Comparison of ENCODE assay signal across 2 cellular contexts in the genomic region with DNA sequence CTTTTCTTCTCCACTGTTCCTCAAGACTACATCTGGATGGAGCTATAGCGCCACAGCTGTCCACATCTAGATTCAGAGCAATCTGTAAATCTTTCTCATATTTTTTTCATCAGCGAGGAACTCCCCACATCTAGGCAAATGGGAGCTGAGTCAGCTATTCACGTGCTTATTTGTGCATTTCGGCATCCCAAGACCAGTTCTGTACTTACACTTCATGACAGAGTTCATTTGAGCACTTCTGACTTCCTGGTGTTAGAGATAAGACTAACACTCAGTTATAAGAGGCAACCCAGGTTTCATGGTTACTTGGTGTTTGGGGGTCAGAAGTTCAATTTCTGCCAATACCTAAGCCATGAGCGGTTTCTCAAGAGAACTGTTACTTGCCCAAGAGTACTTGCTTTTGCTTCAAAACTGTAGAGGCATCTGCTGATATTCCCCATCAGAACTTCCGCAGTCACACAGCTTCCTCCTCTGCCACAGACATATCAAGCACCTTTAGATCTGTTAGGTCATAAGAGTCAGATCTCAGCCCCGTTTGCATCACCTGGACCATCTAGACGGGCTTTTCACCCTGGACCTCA.
TF ChIP-seq lines count a peak whose summit lies in the region.

No MANE protein-coding gene starts in this region.

TF ChIP-seq in A549, 52 proteins besides CTCF, POLR2A, EP300 and RAD21 (continued from another document):
- TF ChIP-seq MAFK (IDR thresholded peaks at IDR 0.05; ENCODE audit: partially characterized antibody) (peak; percentile 67), TFCP2L1 (CRISPR knock-in tag; IDR thresholded peaks at IDR 0.05) (no peak)

TF ChIP-seq in K562, 482 proteins besides CTCF, POLR2A, EP300 and RAD21 (continued from another document and continues in another):
- TF ChIP-seq CCAR2 (IDR thresholded peaks at IDR 0.05; ENCODE audit: low read depth, low read length) (no peak), MAFG (tag; conservative IDR thresholded peaks at IDR 0.05) (peak; percentile 91), ZNF347 (CRISPR knock-in tag; IDR thresholded peaks at IDR 0.05; ENCODE audit: low read depth) (no peak), HMGN3 (IDR thresholded peaks at IDR 0.05; ENCODE audit: borderline replicate concordance, extremely low read depth, insufficient read length, low read depth, low read length) (no peak), FOSL1 (tag; conservative IDR thresholded peaks at IDR 0.05) (peak; percentile 42; the same call in 1 of the 2 replicates), ZNF740 (CRISPR knock-in tag; IDR thresholded peaks at IDR 0.05) (no peak), ZNF740 (tag; IDR thresholded peaks at IDR 0.05) (no peak), SRF (CRISPR knock-in tag; IDR thresholded peaks at IDR 0.05) (no peak), PHF21A (IDR thresholded peaks at IDR 0.05; ENCODE audit: borderline replicate concordance, low read depth) (no peak), ZZZ3 (IDR thresholded peaks at IDR 0.05) (no peak), ZMIZ1 (IDR thresholded peaks at IDR 0.05; ENCODE audit: low read depth in 2 of 2, low read length in 2 of 2) (no peak), SPI1 (IDR thresholded peaks at IDR 0.05; ENCODE audit: borderline replicate concordance, low read depth, low read length) (no peak), ETV6 (IDR thresholded peaks at IDR 0.05; ENCODE audit: borderline replicate concordance in 1 of 2, low read depth in 2 of 2, low read length in 1 of 2) (no peak), ETV6 (CRISPR knock-in tag; IDR thresholded peaks at IDR 0.05; ENCODE audit: borderline replicate concordance) (no peak), ZNF717 (CRISPR knock-in tag; IDR thresholded peaks at IDR 0.05) (no peak), CCNT2 (IDR thresholded peaks at IDR 0.05; ENCODE audit: borderline replicate concordance, extremely low read depth, insufficient read length, low read depth, low read length) (no peak), ZNF174 (CRISPR knock-in tag; IDR thresholded peaks at IDR 0.05) (no peak), U2AF2 (optimal IDR thresholded peaks at IDR 0.05; ENCODE audit: low read depth, low read length) (no peak), ZNF316 (IDR thresholded peaks at IDR 0.05) (peak; percentile 95), ZNF699 (CRISPR knock-in tag; IDR thresholded peaks at IDR 0.05; ENCODE audit: insufficient replicate concordance) (no peak), MXD1 (CRISPR knock-in tag; IDR thresholded peaks at IDR 0.05; ENCODE audit: borderline replicate concordance, poor library complexity, severe bottlenecking) (no peak), MTA3 (IDR thresholded peaks at IDR 0.05; ENCODE audit: borderline replicate concordance) (no peak), KDM1A (IDR thresholded peaks at IDR 0.05) (no peak), DACH1 (IDR thresholded peaks at IDR 0.05; ENCODE audit: partially characterized antibody) (no peak), MAFF (IDR thresholded peaks at IDR 0.05; ENCODE audit: low read length) (peak; percentile 79), ZNF785 (CRISPR knock-in tag; IDR thresholded peaks at IDR 0.05) (no peak), SMARCA4 (IDR thresholded peaks at IDR 0.05) (no peak), EGR1 (conservative IDR thresholded peaks at IDR 0.05) (no peak), CBFA2T3 (IDR thresholded peaks at IDR 0.05) (peak; percentile 49), ARID1B (IDR thresholded peaks at IDR 0.05) (peak; percentile 15; the same call in 1 of the 2 replicates), TAF9B (IDR thresholded peaks at IDR 0.05; ENCODE audit: partially characterized antibody) (no peak), DDX20 (tag; IDR thresholded peaks at IDR 0.05; ENCODE audit: low read depth) (no peak), JUNB (CRISPR knock-in tag; conservative IDR thresholded peaks at IDR 0.05) (no peak), KLF1 (tag; IDR thresholded peaks at IDR 0.05) (no peak), SMAD4 (CRISPR knock-in tag; conservative IDR thresholded peaks at IDR 0.05) (no peak), ZKSCAN3 (CRISPR knock-in tag; IDR thresholded peaks at IDR 0.05) (no peak), POLR3A (IDR thresholded peaks at IDR 0.05; ENCODE audit: borderline replicate concordance, extremely low read depth, insufficient read depth, insufficient read length) (no peak), CREB3L1 (IDR thresholded peaks at IDR 0.05; ENCODE audit: borderline replicate concordance, low read depth) (no peak), NFYB (IDR thresholded peaks at IDR 0.05; ENCODE audit: extremely low read depth, insufficient read length) (no peak), ZNF668 (CRISPR knock-in tag; IDR thresholded peaks at IDR 0.05) (no peak), TRIM28 (IDR thresholded peaks at IDR 0.05) (no peak), TSC22D4 (tag; IDR thresholded peaks at IDR 0.05) (no peak), CHD1 (IDR thresholded peaks at IDR 0.05; ENCODE audit: low read length) (no peak)
- TF ChIP-seq, protein P1, sequence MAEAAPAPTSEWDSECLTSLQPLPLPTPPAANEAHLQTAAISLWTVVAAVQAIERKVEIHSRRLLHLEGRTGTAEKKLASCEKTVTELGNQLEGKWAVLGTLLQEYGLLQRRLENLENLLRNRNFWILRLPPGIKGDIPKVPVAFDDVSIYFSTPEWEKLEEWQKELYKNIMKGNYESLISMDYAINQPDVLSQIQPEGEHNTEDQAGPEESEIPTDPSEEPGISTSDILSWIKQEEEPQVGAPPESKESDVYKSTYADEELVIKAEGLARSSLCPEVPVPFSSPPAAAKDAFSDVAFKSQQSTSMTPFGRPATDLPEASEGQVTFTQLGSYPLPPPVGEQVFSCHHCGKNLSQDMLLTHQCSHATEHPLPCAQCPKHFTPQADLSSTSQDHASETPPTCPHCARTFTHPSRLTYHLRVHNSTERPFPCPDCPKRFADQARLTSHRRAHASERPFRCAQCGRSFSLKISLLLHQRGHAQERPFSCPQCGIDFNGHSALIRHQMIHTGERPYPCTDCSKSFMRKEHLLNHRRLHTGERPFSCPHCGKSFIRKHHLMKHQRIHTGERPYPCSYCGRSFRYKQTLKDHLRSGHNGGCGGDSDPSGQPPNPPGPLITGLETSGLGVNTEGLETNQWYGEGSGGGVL (CRISPR knock-in tag; IDR thresholded peaks at IDR 0.05): no peak
- TF ChIP-seq, protein P2, sequence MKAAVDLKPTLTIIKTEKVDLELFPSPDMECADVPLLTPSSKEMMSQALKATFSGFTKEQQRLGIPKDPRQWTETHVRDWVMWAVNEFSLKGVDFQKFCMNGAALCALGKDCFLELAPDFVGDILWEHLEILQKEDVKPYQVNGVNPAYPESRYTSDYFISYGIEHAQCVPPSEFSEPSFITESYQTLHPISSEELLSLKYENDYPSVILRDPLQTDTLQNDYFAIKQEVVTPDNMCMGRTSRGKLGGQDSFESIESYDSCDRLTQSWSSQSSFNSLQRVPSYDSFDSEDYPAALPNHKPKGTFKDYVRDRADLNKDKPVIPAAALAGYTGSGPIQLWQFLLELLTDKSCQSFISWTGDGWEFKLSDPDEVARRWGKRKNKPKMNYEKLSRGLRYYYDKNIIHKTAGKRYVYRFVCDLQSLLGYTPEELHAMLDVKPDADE (conservative IDR thresholded peaks at IDR 0.05; ENCODE audit: control insufficient read depth, low read depth, low read length): no peak
- TF ChIP-seq, protein P3, sequence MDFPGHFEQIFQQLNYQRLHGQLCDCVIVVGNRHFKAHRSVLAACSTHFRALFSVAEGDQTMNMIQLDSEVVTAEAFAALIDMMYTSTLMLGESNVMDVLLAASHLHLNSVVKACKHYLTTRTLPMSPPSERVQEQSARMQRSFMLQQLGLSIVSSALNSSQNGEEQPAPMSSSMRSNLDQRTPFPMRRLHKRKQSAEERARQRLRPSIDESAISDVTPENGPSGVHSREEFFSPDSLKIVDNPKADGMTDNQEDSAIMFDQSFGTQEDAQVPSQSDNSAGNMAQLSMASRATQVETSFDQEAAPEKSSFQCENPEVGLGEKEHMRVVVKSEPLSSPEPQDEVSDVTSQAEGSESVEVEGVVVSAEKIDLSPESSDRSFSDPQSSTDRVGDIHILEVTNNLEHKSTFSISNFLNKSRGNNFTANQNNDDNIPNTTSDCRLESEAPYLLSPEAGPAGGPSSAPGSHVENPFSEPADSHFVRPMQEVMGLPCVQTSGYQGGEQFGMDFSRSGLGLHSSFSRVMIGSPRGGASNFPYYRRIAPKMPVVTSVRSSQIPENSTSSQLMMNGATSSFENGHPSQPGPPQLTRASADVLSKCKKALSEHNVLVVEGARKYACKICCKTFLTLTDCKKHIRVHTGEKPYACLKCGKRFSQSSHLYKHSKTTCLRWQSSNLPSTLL (IDR thresholded peaks at IDR 0.05): no peak
